ENCODE assay signal across 9 cellular contexts in the genomic region with DNA sequence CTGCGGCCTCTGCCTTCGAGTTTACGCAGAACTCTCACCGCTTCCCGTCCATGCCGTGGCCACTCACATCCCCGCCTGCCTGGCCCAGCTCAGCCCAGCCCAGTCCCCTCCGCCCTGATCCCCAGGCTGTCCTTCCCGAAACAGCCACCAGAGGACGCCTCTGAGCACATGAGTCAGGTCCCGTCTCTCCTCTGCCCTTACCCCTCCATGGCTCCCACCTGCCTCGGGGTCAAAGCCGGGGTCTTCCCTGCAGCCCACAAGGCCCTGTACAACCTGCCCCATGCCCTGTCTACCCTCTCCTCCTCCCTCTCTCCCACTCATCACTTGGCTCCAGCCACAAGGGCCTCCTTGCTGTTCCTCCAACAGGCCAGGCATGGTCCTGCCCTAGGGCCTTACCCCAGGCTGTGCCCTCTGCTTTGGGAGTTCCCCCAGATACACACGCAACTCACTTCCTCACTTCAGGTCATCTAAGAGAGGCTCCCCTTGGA. TPM values are rescaled to one million over a fixed set of nuclear protein-coding genes. Genes with fewer than 3 reads are reported as not detected.
A peak's percentile ranks its signal among the peaks of the same experiment; 100 is the strongest.
DNase-seq lines count a peak whose midpoint lies in the region; ATAC-seq and TF ChIP-seq lines count a peak whose summit lies in the region.
"Had no signal": no experiment of that assay in that cellular context is flagged by ENCODE, and none has a peak within 500 bp of the region (broad histone marks: within the 10 kb centered on the region; RNA-seq: fewer than 3 reads in every experiment).

No MANE protein-coding gene starts in this region.

- peak; percentile 50 for TF ChIP-seq CTCF in hepatocyte (IDR thresholded peaks at IDR 0.05; ENCODE audit: poor library complexity)

- 72% methylated on average over 14 of the region's 14 CpGs for WGBS in hepatocyte (ENCODE audit: low lambda C conversion rate, missing lambda C conversion rate)

- H3K27me3 ChIP-seq in hepatocyte: no peaks in the 10 kb centered on the region

- H3K4me3 ChIP-seq in hepatocyte: no peak overlapping the region

- H3K4me2 ChIP-seq in hepatocyte: no peak overlapping the region

- DNase-seq in NCI-H345 (lab: John Stamatoyannopoulos, UW): peak; percentile 28
- no peak for DNase-seq in NCI-H345 treated with DMSO at 0.1 percent for 48 hours (lab: John Stamatoyannopoulos, UW; ENCODE audit: unreplicated experiment)
- peak; percentile 16 for DNase-seq in SKM-1 (lab: John Stamatoyannopoulos, UW; ENCODE audit: unreplicated experiment)
- DNase-seq in activated naive CD8-positive, alpha-beta T cell treated with anti-CD3 and anti-CD28 coated beads, Interleukin-2, amount 10 ng/mL, durations not matched to agents 7 days and 5 days: peak; percentile 80
- peak; percentile 46 for DNase-seq in hepatocyte (ENCODE audit: low spot score)
- peak; percentile 50 to 53 for DNase-seq in stimulated activated CD4-positive, alpha-beta T cell treated with anti-CD3 and anti-CD28 coated beads, Interleukin-1b, Interleukin-23, amount 100 ng/mL, for 4 hours (ENCODE audit: low read depth in 2 of 2)
- no peak for DNase-seq in NCI-H2029 treated with DMSO at 0.1 percent for 48 hours (lab: John Stamatoyannopoulos, UW)

- peaks cover 2% of the 10 kb centered on the region for H3K27me3 Mint-ChIP-seq in activated naive CD8-positive, alpha-beta T cell treated with anti-CD3 and anti-CD28 coated beads, Interleukin-2, amount 10 ng/mL, durations not matched to agents 7 days and 5 days

- H3K9me3 ChIP-seq in hepatocyte (ENCODE audit: low read depth): no peaks in the 10 kb centered on the region

- H3K27ac ChIP-seq in hepatocyte: no peak overlapping the region
- H3K27ac ChIP-seq: epithelial cell of prostate had no signal

- H3K4me1 ChIP-seq in hepatocyte (ENCODE audit: insufficient read depth): no peaks in the 10 kb centered on the region

- no peaks in the 10 kb centered on the region for H4K20me1 ChIP-seq in hepatocyte (ENCODE audit: insufficient read depth, poor library complexity, severe bottlenecking)

- no peak overlapping the region for H2AFZ ChIP-seq in hepatocyte

- no peaks in the 10 kb centered on the region for H3K36me3 Mint-ChIP-seq in activated naive CD8-positive, alpha-beta T cell treated with anti-CD3 and anti-CD28 coated beads, Interleukin-2, amount 10 ng/mL, durations not matched to agents 7 days and 5 days

- H3K27ac Mint-ChIP-seq in activated naive CD8-positive, alpha-beta T cell treated with anti-CD3 and anti-CD28 coated beads, Interleukin-2, amount 10 ng/mL, durations not matched to agents 7 days and 5 days: no peak overlapping the region

- no peak overlapping the region for H3K4me3 Mint-ChIP-seq in activated naive CD8-positive, alpha-beta T cell treated with anti-CD3 and anti-CD28 coated beads, Interleukin-2, amount 10 ng/mL, durations not matched to agents 7 days and 5 days

- no peaks in the 10 kb centered on the region for H3K9me3 Mint-ChIP-seq in activated naive CD8-positive, alpha-beta T cell treated with anti-CD3 and anti-CD28 coated beads, Interleukin-2, amount 10 ng/mL, durations not matched to agents 7 days and 5 days

- H3K79me2 ChIP-seq in hepatocyte: no peaks in the 10 kb centered on the region

- POLR2A ChIA-PET in activated naive CD8-positive, alpha-beta T cell treated with anti-CD3 and anti-CD28 coated beads, Interleukin-2, amount 10 ng/mL, durations not matched to agents 7 days and 5 days (lab: Charles Lee): no interaction called here

- ATAC-seq in activated naive CD8-positive, alpha-beta T cell treated with anti-CD3 and anti-CD28 coated beads, Interleukin-2, amount 10 ng/mL, durations not matched to agents 7 days and 5 days (ENCODE audit: low read depth): peak; percentile 52
- ATAC-seq in GM18517 (IDR thresholded peaks at IDR 0.05; ENCODE audit: unreplicated experiment): no peak

- no peaks in the 10 kb centered on the region for H3K9me2 ChIP-seq in hepatocyte (replicated peaks; ENCODE audit: insufficient read depth)

- no peaks in the 10 kb centered on the region for H3K4me1 Mint-ChIP-seq in activated naive CD8-positive, alpha-beta T cell treated with anti-CD3 and anti-CD28 coated beads, Interleukin-2, amount 10 ng/mL, durations not matched to agents 7 days and 5 days

- H3K36me3 ChIP-seq in hepatocyte (replicated peaks; ENCODE audit: insufficient read depth, low read depth): no peaks in the 10 kb centered on the region

RNA-seq across cellular contexts. Expression of a gene that starts 8.1 kb away (rescaled TPM):
- total RNA-seq in activated naive CD8-positive, alpha-beta T cell treated with anti-CD3 and anti-CD28 coated beads, Interleukin-2, amount 10 ng/mL, durations not matched to agents 7 days and 5 days: 1 to 10 TPM in 1 of 2 experiments, under 1 TPM in 1; 1.00 to 1.3 TPM
- total RNA-seq in hepatocyte: 2.9 and 3.2 TPM in 2 replicates
- 0.50 and 1.4 TPM in 2 replicates for polyA plus RNA-seq in hepatocyte

RNA-seq across cellular contexts. Expression of a gene that starts 27.8 kb away (rescaled TPM):
- not detected for total RNA-seq in activated naive CD8-positive, alpha-beta T cell treated with anti-CD3 and anti-CD28 coated beads, Interleukin-2, amount 10 ng/mL, durations not matched to agents 7 days and 5 days
- total RNA-seq in hepatocyte: 5.4 and 6.3 TPM in 2 replicates
- 9.8 and 11.4 TPM in 2 replicates for polyA plus RNA-seq in hepatocyte

RNA-seq across cellular contexts. Expression of a gene that starts 32.6 kb away (rescaled TPM):
- total RNA-seq in activated naive CD8-positive, alpha-beta T cell treated with anti-CD3 and anti-CD28 coated beads, Interleukin-2, amount 10 ng/mL, durations not matched to agents 7 days and 5 days: 1 to 10 TPM in 1 of 2 experiments, under 1 TPM in 1; 0.37 to 1.1 TPM
- total RNA-seq in hepatocyte: 2.1 and 5.8 TPM in 2 replicates
- polyA plus RNA-seq in hepatocyte: 6.1 and 6.4 TPM in 2 replicates

RNA-seq across cellular contexts. Expression of a gene that starts 49.3 kb away (rescaled TPM):
- under 1 TPM; 0.06 to 0.11 TPM for total RNA-seq in activated naive CD8-positive, alpha-beta T cell treated with anti-CD3 and anti-CD28 coated beads, Interleukin-2, amount 10 ng/mL, durations not matched to agents 7 days and 5 days
- total RNA-seq in hepatocyte: 0.17 and 0.60 TPM in 2 replicates
- polyA plus RNA-seq in hepatocyte: 0.27 and 0.55 TPM in 2 replicates

Comparison
In these comparisons a context has a peak if more than half of its experiments do, and no peak if none do; other contexts are left out.
1. DNase-seq: peak in NCI-H345 (single experiment), SKM-1 (single experiment), activated naive CD8-positive, alpha-beta T cell treated with anti-CD3 and anti-CD28 coated beads, Interleukin-2, amount 10 ng/mL, durations not matched to agents 7 days and 5 days (single experiment), hepatocyte (single experiment) and stimulated activated CD4-positive, alpha-beta T cell treated with anti-CD3 and anti-CD28 coated beads, Interleukin-1b, Interleukin-23, amount 100 ng/mL, for 4 hours (2 of 2); none in NCI-H345 treated with DMSO at 0.1 percent for 48 hours (single experiment) and NCI-H2029 treated with DMSO at 0.1 percent for 48 hours (single experiment).